In genomic region chr2:173077506-173078177, GRCh38 we compare ENCODE assay signal across 8 cellular contexts. TPM values are rescaled to one million over a fixed set of nuclear protein-coding genes. Genes with fewer than 3 reads are reported as not detected.
DNase-seq lines count a peak whose midpoint lies in the region; ATAC-seq and TF ChIP-seq lines count a peak whose summit lies in the region.

No MANE protein-coding gene starts in this region.

- TF ChIP-seq CTCF in heart left ventricle (IDR thresholded peaks at IDR 0.05) (no peak), liver (IDR thresholded peaks at IDR 0.05; ENCODE audit: low read depth, low read length, missing input control) (no peak)

- intact Hi-C loops in heart left ventricle (cut with DNase I) (loop anchor here (2.0 to 10.0 kb wide), 6 partner anchors 35 to 135 kb away; no protein-coding TSS in a partner anchor), left cardiac atrium (cut with DNase I) (loop anchor here (5.0 kb wide), 2 partner anchors 50 to 135 kb away; no protein-coding TSS in a partner anchor), posterior vena cava (cut with DNase I) (loop anchor here in 1 of 2 donors (5.0 kb wide), 1 partner anchor 130 kb away; no protein-coding TSS in a partner anchor)

- peak; percentile 33 to 57 for TF ChIP-seq RAD21 in liver (IDR thresholded peaks at IDR 0.05)

- 29 to 38% (median 33%) methylated on average over 5 of the region's 5 CpGs for WGBS in heart left ventricle, 4 donors
- 23% methylated on average over 5 of the region's 5 CpGs for WGBS in liver

- TF ChIP-seq POLR2A in heart left ventricle (IDR thresholded peaks at IDR 0.05): no peak

- ATAC-seq in heart left ventricle (no peak), left cardiac atrium (no peak), HG03354 (IDR thresholded peaks at IDR 0.05; ENCODE audit: poor library complexity, severe bottlenecking, unreplicated experiment) (no peak)

- H3K9me3 ChIP-seq in heart left ventricle: no peaks in the 10 kb centered on the region
- H3K9me3 ChIP-seq in adipocyte (ENCODE audit: control insufficient read depth, low read length): no peaks in the 10 kb centered on the region
- no peaks in the 10 kb centered on the region for H3K9me3 ChIP-seq in liver (ENCODE audit: control insufficient read depth in 4 of 4, low read length in 3 of 4)

- H3K27ac ChIP-seq in heart left ventricle (peak overlapping the region; percentile 90 to 98 (median 96)), liver (ENCODE audit: low read depth in 1 of 2, low read length in 2 of 2) (peak overlapping the region; percentile 87 to 88)

- peak overlapping the region; percentile 99 for H3K9ac ChIP-seq in adipocyte (ENCODE audit: low read length)
- peak overlapping the region; percentile 84 to 90 for H3K9ac ChIP-seq in liver (ENCODE audit: low read depth in 1 of 2, low read length in 2 of 2)

- H3K27me3 ChIP-seq in heart left ventricle (no peaks in the 10 kb centered on the region), adipocyte (replicated peaks; ENCODE audit: control insufficient read depth, insufficient read depth, low read length) (no peaks in the 10 kb centered on the region), liver (ENCODE audit: control insufficient read depth in 4 of 4, insufficient read depth in 4 of 4, low read length in 3 of 4) (no peaks in the 10 kb centered on the region)

- H3K4me3 ChIP-seq in heart left ventricle (peak overlapping the region; percentile 64 to 85 (median 78)), adipocyte (ENCODE audit: low read length) (peak overlapping the region; percentile 92), liver (ENCODE audit: low read depth in 1 of 3, low read length in 3 of 3) (peak overlapping the region in 1 of 3 donors; percentile 72)

- H3K4me1 ChIP-seq in heart left ventricle (peaks cover 0 to 46% (median 18%) of the 10 kb centered on the region in 12 donors), adipocyte (ENCODE audit: control insufficient read depth, insufficient read depth, low read length) (peaks cover 31% of the 10 kb centered on the region), liver (ENCODE audit: control insufficient read depth in 4 of 4, insufficient read depth in 4 of 4, low read length in 3 of 4) (peaks cover 0 to 11% (median 4%) of the 10 kb centered on the region in 4 donors)

- DNase-seq in heart left ventricle (no peak), left cardiac atrium (no peak), adipocyte (ENCODE audit: low read depth) (peak; percentile 71), posterior vena cava (ENCODE audit: low spot score) (no peak), NCI-H526 treated with DMSO at 0.1 percent for 48 hours (lab: John Stamatoyannopoulos, UW) (no peak)
- no peak for DNase-seq in stimulated activated CD4-positive, alpha-beta T cell treated with anti-CD3 and anti-CD28 coated beads, Interleukin-2, amount 100 ng/mL, for 24 hours

- H3K36me3 ChIP-seq in heart left ventricle (peaks cover 0 to 3% (median 0%) of the 10 kb centered on the region in 9 donors), adipocyte (ENCODE audit: control insufficient read depth, insufficient read depth, low read length, severe bottlenecking) (no peaks in the 10 kb centered on the region), liver (ENCODE audit: control insufficient read depth in 4 of 4, insufficient read depth in 3 of 4, low read depth in 1 of 4, low read length in 3 of 4) (peaks cover 0 to 3% (median 0%) of the 10 kb centered on the region in 4 donors)

TF ChIP-seq in liver, 16 proteins besides CTCF, POLR2A, EP300 and RAD21:
- peak; percentile 33 for TF ChIP-seq HNF4G (IDR thresholded peaks at IDR 0.05)
- peak; percentile 64 for TF ChIP-seq FOXA1 (IDR thresholded peaks at IDR 0.05)
- peak; percentile 58 for TF ChIP-seq MAX (IDR thresholded peaks at IDR 0.05)
- no peak for TF ChIP-seq TAF1 (conservative IDR thresholded peaks at IDR 0.05)
- peak in 1 of 2 donors; percentile 66 for TF ChIP-seq JUND (IDR thresholded peaks at IDR 0.05)
- TF ChIP-seq EGR1 (IDR thresholded peaks at IDR 0.05; ENCODE audit: low read depth in 2 of 2): peak; percentile 89 to 92
- TF ChIP-seq NR2F2 (IDR thresholded peaks at IDR 0.05): no peak
- peak; percentile 77 for TF ChIP-seq REST (IDR thresholded peaks at IDR 0.05)
- TF ChIP-seq GABPA (IDR thresholded peaks at IDR 0.05 in 1 of 2, conservative IDR thresholded peaks at IDR 0.05 in 1 of 2): no peak
- TF ChIP-seq RXRA (IDR thresholded peaks at IDR 0.05): peak; percentile 54 to 60
- TF ChIP-seq ZBTB33 (IDR thresholded peaks at IDR 0.05): peak; percentile 36
- peak; percentile 74 to 82 for TF ChIP-seq HNF4A (conservative IDR thresholded peaks at IDR 0.05)
- peak; percentile 55 for TF ChIP-seq SP1 (IDR thresholded peaks at IDR 0.05)
- peak; percentile 79 for TF ChIP-seq FOXA2 (IDR thresholded peaks at IDR 0.05)
- no peak for TF ChIP-seq ATF3 (IDR thresholded peaks at IDR 0.05)
- TF ChIP-seq YY1 (IDR thresholded peaks at IDR 0.05): peak; percentile 95

RNA-seq across cellular contexts. Expression of gene MAP3K20, which starts 2.0 kb away (rescaled TPM):
- total RNA-seq in heart left ventricle (100 to 1,000 TPM; 275 to 487 (median 451) TPM), left cardiac atrium (100 to 1,000 TPM; 204 to 206 TPM), liver (10 to 100 TPM; 16.8 to 22.6 TPM), posterior vena cava (100 to 1,000 TPM; 138 to 167 TPM)
- polyA plus RNA-seq in heart left ventricle (100 to 1,000 TPM in 1 of 2 donors, 10 to 100 TPM in 1; 98.6 to 175 TPM), liver (10 to 100 TPM in 1 of 2 donors, 1 to 10 TPM in 1; 9.1 to 13.1 TPM)

Comparison
In these comparisons a context has a peak if more than half of its experiments do, and no peak if none do; other contexts are left out.
1. RNA of gene MAP3K20, which starts 2.0 kb away (total RNA-seq): 275 to 487 TPM in heart left ventricle, 204 to 206 TPM in left cardiac atrium and 138 to 167 TPM in posterior vena cava; 16.8 to 22.6 TPM in liver; every median in the first group is over 4 times any median in the second.